24 cellular contexts compared by ENCODE assay signal in genomic region chr3:11668243-11669232, GRCh38. TPM values are rescaled to one million over a fixed set of nuclear protein-coding genes. Genes with fewer than 3 reads are reported as not detected.
A peak's percentile ranks its signal among the peaks of the same experiment; 100 is the strongest.
DNase-seq lines count a peak whose midpoint lies in the region; ATAC-seq, FAIRE-seq and TF ChIP-seq lines count a peak whose summit lies in the region.
"Had no signal": no experiment of that assay in that cellular context is flagged by ENCODE, and none has a peak within 500 bp of the region (broad histone marks: within the 10 kb centered on the region; RNA-seq: fewer than 3 reads in every experiment).

No MANE protein-coding gene starts in this region.

- no peak for TF ChIP-seq CTCF in A549 (IDR thresholded peaks at IDR 0.05)
- no peak for TF ChIP-seq CTCF in GM23338 (conservative IDR thresholded peaks at IDR 0.05; ENCODE audit: low read depth in 2 of 2)
- no peak for TF ChIP-seq CTCF in astrocyte (IDR thresholded peaks at IDR 0.05; ENCODE audit: insufficient read depth, low read depth, low read length)
- no peak for TF ChIP-seq CTCF in keratinocyte (optimal IDR thresholded peaks at IDR 0.05 in 1 of 3, IDR thresholded peaks at IDR 0.05 in 1 of 3, conservative IDR thresholded peaks at IDR 0.05 in 1 of 3; ENCODE audit: extremely low read depth in 1 of 3, insufficient read depth in 2 of 3, low read length in 3 of 3)

- H3K4me3 ChIP-seq in A549 (no peak overlapping the region), GM23338 (no peak overlapping the region), astrocyte (ENCODE audit: insufficient read depth, low read depth, low read length) (no peak overlapping the region), keratinocyte (ENCODE audit: control insufficient read depth in 2 of 3, extremely low read depth in 1 of 3, insufficient read depth in 2 of 3, low read depth in 1 of 3, low read length in 3 of 3) (no peak overlapping the region)
- H3K4me3 ChIP-seq: PC-9, SJSA1 had no signal

- POLR2A ChIA-PET in A549 (lab: Yijun Ruan, JAX): no interaction called here

- H3K4me1 Mint-ChIP-seq in GM23338: peaks cover 14% of the 10 kb centered on the region
- H3K4me1 Mint-ChIP-seq in astrocyte (ENCODE audit: low read depth, unreplicated experiment): peaks cover 22% of the 10 kb centered on the region

- H4K20me1 ChIP-seq in GM23338 (replicated peaks; ENCODE audit: insufficient read depth): no peaks in the 10 kb centered on the region
- no peaks in the 10 kb centered on the region for H4K20me1 ChIP-seq in astrocyte (ENCODE audit: insufficient read depth, low read length)
- H4K20me1 ChIP-seq in keratinocyte (ENCODE audit: control insufficient read depth, extremely low read depth, insufficient read depth, low read length): peaks cover 18% of the 10 kb centered on the region

- dilution Hi-C loops in keratinocyte (cut with MboI; ENCODE audit: extremely low pct_ligation_motif_present, low sequenced_read_pairs): no loop called here

- no peaks in the 10 kb centered on the region for H3K27me3 ChIP-seq in GM23338 (ENCODE audit: insufficient read depth)
- no peaks in the 10 kb centered on the region for H3K27me3 ChIP-seq in astrocyte (ENCODE audit: insufficient read depth, low read length)
- H3K27me3 ChIP-seq in keratinocyte (ENCODE audit: control insufficient read depth, extremely low read depth, insufficient read depth, low read length): no peaks in the 10 kb centered on the region
- H3K27me3 ChIP-seq: SJSA1 had no signal

- H3K9ac ChIP-seq in astrocyte (ENCODE audit: low read length): no peak overlapping the region
- no peak overlapping the region for H3K9ac ChIP-seq in keratinocyte (ENCODE audit: control insufficient read depth, extremely low read depth, insufficient read depth, low read length)

- ATAC-seq in A549 (peak in 1 of 2 experiments; percentile 64; a peak in 3 of 6 replicates), GM23338 (peak; percentile 66), GM18870 (IDR thresholded peaks at IDR 0.05; ENCODE audit: unreplicated experiment) (no peak), HG02938 (IDR thresholded peaks at IDR 0.05; ENCODE audit: unreplicated experiment) (no peak), HG03521 (IDR thresholded peaks at IDR 0.05; ENCODE audit: unreplicated experiment) (no peak)
- ATAC-seq: activated T-cell treated with anti-CD3 and anti-CD28 coated beads, Interleukin-2, amount 50 U/mL, for 72 hours; naive thymus-derived CD8-positive, alpha-beta T cell had no signal

- no peaks in the 10 kb centered on the region for H3K9me2 ChIP-seq in GM23338 (ENCODE audit: insufficient read depth)

- no peak overlapping the region for H3K4me3 Mint-ChIP-seq in GM23338
- H3K4me3 Mint-ChIP-seq in astrocyte (ENCODE audit: unreplicated experiment): no peak overlapping the region
- H3K4me3 Mint-ChIP-seq: activated naive CD4-positive, alpha-beta T cell treated with anti-CD3 and anti-CD28 coated beads, Interleukin-2, amount 50 U/mL, for 24 hours; activated T-cell treated with anti-CD3 and anti-CD28 coated beads, Interleukin-2, amount 50 U/mL, for 72 hours; CD4-positive, CD25-positive, alpha-beta regulatory T cell; memory B cell; naive thymus-derived CD8-positive, alpha-beta T cell had no signal

- H3K27ac Mint-ChIP-seq in GM23338 (no peak overlapping the region), astrocyte (ENCODE audit: unreplicated experiment) (peak overlapping the region; percentile 35)
- H3K27ac Mint-ChIP-seq: activated naive CD4-positive, alpha-beta T cell treated with anti-CD3 and anti-CD28 coated beads, Interleukin-2, amount 50 U/mL, for 24 hours; activated T-cell treated with anti-CD3 and anti-CD28 coated beads, Interleukin-2, amount 50 U/mL, for 72 hours; memory B cell; naive thymus-derived CD8-positive, alpha-beta T cell had no signal

- H3K9me1 ChIP-seq in keratinocyte (ENCODE audit: control insufficient read depth, extremely low read depth, insufficient read depth, low read length): peaks cover 3% of the 10 kb centered on the region

- no peaks in the 10 kb centered on the region for H3K36me3 ChIP-seq in GM23338 (ENCODE audit: insufficient read depth)
- no peaks in the 10 kb centered on the region for H3K36me3 ChIP-seq in astrocyte (ENCODE audit: insufficient read depth, low read length)
- peaks cover 3 to 5% of the 10 kb centered on the region in 2 experiments for H3K36me3 ChIP-seq in keratinocyte (ENCODE audit: control insufficient read depth in 2 of 2, extremely low read depth in 1 of 2, insufficient read depth in 2 of 2, low read length in 2 of 2)
- H3K36me3 ChIP-seq: SJSA1 had no signal

- no peaks in the 10 kb centered on the region for H3K36me3 Mint-ChIP-seq in GM23338 (ENCODE audit: low read depth)
- peaks cover 6% of the 10 kb centered on the region for H3K36me3 Mint-ChIP-seq in astrocyte (ENCODE audit: low read depth, unreplicated experiment)
- H3K36me3 Mint-ChIP-seq: activated naive CD4-positive, alpha-beta T cell treated with anti-CD3 and anti-CD28 coated beads, Interleukin-2, amount 50 U/mL, for 24 hours; CD4-positive, CD25-positive, alpha-beta regulatory T cell had no signal

- H2AFZ ChIP-seq in GM23338 (no peak overlapping the region), astrocyte (ENCODE audit: low read depth, low read length) (no peak overlapping the region), keratinocyte (ENCODE audit: control insufficient read depth, low read length) (no peak overlapping the region)
- H2AFZ ChIP-seq: PC-9 had no signal

- 0 out of 3 replicates have a peak overlapping the region, but pooled peaks have one; percentile 5 for H3K4me2 ChIP-seq in A549
- H3K4me2 ChIP-seq in GM23338: 0 out of 2 replicates have a peak overlapping the region, but pooled peaks have one; percentile 32
- H3K4me2 ChIP-seq in astrocyte (ENCODE audit: low read length): no peak overlapping the region
- no peak overlapping the region for H3K4me2 ChIP-seq in keratinocyte (ENCODE audit: control insufficient read depth, extremely low read depth, insufficient read depth, low read depth, low read length)
- H3K4me2 ChIP-seq: PC-9 had no signal

- no peak for FAIRE-seq in A549 (lab: Jason Lieb, UNC)
- no peak for FAIRE-seq in astrocyte (lab: Jason Lieb, UNC)
- peak; percentile 20 for FAIRE-seq in keratinocyte (lab: Jason Lieb, UNC)
- FAIRE-seq: kidney, urothelium cell line had no signal

- CTCF ChIA-PET in A549 (lab: Yijun Ruan, JAX): no interaction called here

- no peak for DNase-seq in A549 (ENCODE audit: low read depth in 1 of 2, low spot score in 1 of 2)
- DNase-seq in GM23338 (ENCODE audit: low spot score): no peak
- no peak for DNase-seq in astrocyte (ENCODE audit: low read depth)
- DNase-seq in keratinocyte (ENCODE audit: low read depth, low spot score): no peak
- no peak for DNase-seq in middle frontal gyrus (ENCODE audit: extremely low spot score, low spot score)
- DNase-seq: ACHN; activated CD4-positive, CD25-positive, alpha-beta regulatory T cell treated with anti-CD3 and anti-CD28 coated beads, Interleukin-2, amount 50 U/mL, for 72 hours; activated CD8-positive, alpha-beta memory T cell treated with anti-CD3 and anti-CD28 coated beads for 24 hours; activated T-cell treated with anti-CD3 and anti-CD28 coated beads, Interleukin-2, amount 50 U/mL, for 72 hours; CD4-positive, CD25-positive, alpha-beta regulatory T cell; hippocampal formation; kidney; naive thymus-derived CD8-positive, alpha-beta T cell; NCI-H1105; NCI-H748 treated with DMSO at 0.1 percent for 48 hours; PC-9; stimulated activated CD4-positive, alpha-beta T cell treated with anti-CD3 and anti-CD28 coated beads, Interleukin-4, amount 100 ng/mL, for 1 hour had no signal

- H3K79me2 ChIP-seq in GM23338 (replicated peaks; ENCODE audit: insufficient read depth): peaks cover 3% of the 10 kb centered on the region
- no peaks in the 10 kb centered on the region for H3K79me2 ChIP-seq in astrocyte (ENCODE audit: insufficient read depth, low read length)
- peaks cover 60% of the 10 kb centered on the region for H3K79me2 ChIP-seq in keratinocyte (ENCODE audit: control insufficient read depth, insufficient read depth, low read length)

- no peaks in the 10 kb centered on the region for H3F3A ChIP-seq in GM23338 (replicated peaks; ENCODE audit: low read depth)

- H3K9me3 Mint-ChIP-seq in GM23338: no peaks in the 10 kb centered on the region; the same call in 2 of the 3 replicates
- H3K9me3 Mint-ChIP-seq in astrocyte (ENCODE audit: unreplicated experiment): no peaks in the 10 kb centered on the region
- H3K9me3 Mint-ChIP-seq: activated naive CD4-positive, alpha-beta T cell treated with anti-CD3 and anti-CD28 coated beads, Interleukin-2, amount 50 U/mL, for 24 hours; activated T-cell treated with anti-CD3 and anti-CD28 coated beads, Interleukin-2, amount 50 U/mL, for 72 hours; CD4-positive, CD25-positive, alpha-beta regulatory T cell; memory B cell; naive thymus-derived CD8-positive, alpha-beta T cell had no signal

- no peak for TF ChIP-seq RAD21 in A549 (conservative IDR thresholded peaks at IDR 0.05 in 1 of 2, IDR thresholded peaks at IDR 0.05 in 1 of 2)

- H3K9me3 ChIP-seq in A549 (no peaks in the 10 kb centered on the region), astrocyte (ENCODE audit: insufficient read depth, low read depth, low read length) (no peaks in the 10 kb centered on the region), keratinocyte (ENCODE audit: control insufficient read depth, low read depth, low read length) (no peaks in the 10 kb centered on the region)
- H3K9me3 ChIP-seq: SJSA1 had no signal

- no peak for TF ChIP-seq POLR2A in A549 (IDR thresholded peaks at IDR 0.05; ENCODE audit: low read length)

- H3K27me3 Mint-ChIP-seq in GM23338 (ENCODE audit: insufficient read depth, low read depth, poor library complexity): peaks cover 5% of the 10 kb centered on the region
- no peaks in the 10 kb centered on the region for H3K27me3 Mint-ChIP-seq in astrocyte (ENCODE audit: low read depth, unreplicated experiment)
- H3K27me3 Mint-ChIP-seq: activated naive CD4-positive, alpha-beta T cell treated with anti-CD3 and anti-CD28 coated beads, Interleukin-2, amount 50 U/mL, for 24 hours; CD4-positive, CD25-positive, alpha-beta regulatory T cell; memory B cell had no signal

- peaks cover 20% of the 10 kb centered on the region; the same call in 2 of the 3 replicates for H3K4me1 ChIP-seq in A549
- H3K4me1 ChIP-seq in GM23338 (ENCODE audit: insufficient read depth): peaks cover 8% of the 10 kb centered on the region; the same call in 1 of the 2 replicates
- H3K4me1 ChIP-seq in astrocyte (ENCODE audit: insufficient read depth, low read length): peaks cover 11% of the 10 kb centered on the region
- peaks cover 5% of the 10 kb centered on the region for H3K4me1 ChIP-seq in keratinocyte (ENCODE audit: control insufficient read depth, extremely low read depth, insufficient read depth, low read length)

- 66% methylated on average over 9 of the region's 9 CpGs for WGBS in A549 (ENCODE audit: missing lambda C conversion rate)

- no peak for TF ChIP-seq EP300 in A549 (IDR thresholded peaks at IDR 0.05)

- H3K27ac ChIP-seq in A549 (no peak overlapping the region), GM23338 (ENCODE audit: low read depth) (no peak overlapping the region), astrocyte (ENCODE audit: low read depth, low read length) (no peak overlapping the region), keratinocyte (ENCODE audit: control insufficient read depth, insufficient read depth, low read length) (no peak overlapping the region)
- H3K27ac ChIP-seq: PC-9, SJSA1 had no signal

RNA-seq across cellular contexts. Expression of gene VGLL4, which starts 24.8 kb away (rescaled TPM):
- 26.3 and 28.1 TPM in 2 replicates for polyA plus RNA-seq in A549 (2011; rRNA removed)
- 29.7 and 37.9 TPM in 2 replicates for polyA plus RNA-seq in A549 (2012; cell fraction: cytosol; rRNA removed)
- 47.0 and 48.7 TPM in 2 replicates for polyA plus RNA-seq in A549 (2012; cell fraction: nucleus; rRNA removed)
- polyA plus RNA-seq in A549 (2017; fragmentation: RNase III; extraction: RNeasy Plus Mini Kit Qiagen cat#74134 plus additional on column Dnase treatment): 22.0 to 24.7 TPM (median 24.2 TPM) in 3 replicates
- 20.6 and 22.9 TPM in 2 replicates for polyA minus RNA-seq in A549 (2011; rRNA and poly(A)+ RNA removed)
- total RNA-seq in GM23338 (2014; rRNA removed; shearing (Covaris generic)): 39.1 and 45.9 TPM in 2 replicates
- polyA plus RNA-seq in GM23338 (2016; fragmentation: Nextera tagmentation; extraction: Ambion mirVana): 20.8 and 23.2 TPM in 2 replicates
- total RNA-seq in astrocyte: 69.7 and 70.3 TPM in 2 replicates
- polyA plus RNA-seq in keratinocyte: 28.5 to 51.6 TPM (median 32.6 TPM) in 3 replicates
- polyA plus RNA-seq in keratinocyte (2011; ENCODE audit: low read depth): 25.2 TPM
- polyA plus RNA-seq in keratinocyte (2011; cell fraction: cytosol; rRNA removed): 30.9 and 43.1 TPM in 2 replicates
- 46.0 and 73.6 TPM in 2 replicates for polyA plus RNA-seq in keratinocyte (2011; cell fraction: nucleus; rRNA removed)
- polyA plus RNA-seq in keratinocyte (2012; ENCODE audit: low replicate concordance): 21.2 and 26.3 TPM in 2 replicates
- polyA minus RNA-seq in keratinocyte: 27.6 to 36.2 TPM (median 28.9 TPM) in 3 replicates
- 58.3 TPM for polyA minus RNA-seq in keratinocyte (2011; cell fraction: cytosol; rRNA and poly(A)+ RNA removed)
- polyA minus RNA-seq in keratinocyte (2011; cell fraction: nucleus; rRNA and poly(A)+ RNA removed): 37.0 and 50.0 TPM in 2 replicates

Comparison
In these comparisons a context has a peak if more than half of its experiments do, and no peak if none do; other contexts are left out.
1. H3K4me2 ChIP-seq: peak in A549 (single experiment) and GM23338 (single experiment); none in astrocyte (single experiment) and keratinocyte (single experiment).